Comparison of ENCODE assay signal across 19 cellular contexts in genomic region chr3:193873802-193874201, GRCh38.
"Had no signal": no experiment of that assay in that cellular context is flagged by ENCODE, and none has a peak within 500 bp of the region (broad histone marks: within the 10 kb centered on the region; RNA-seq: fewer than 3 reads in every experiment).

No MANE protein-coding gene starts in this region.

- H3K4me3 Mint-ChIP-seq: activated CD4-positive, alpha-beta memory T cell treated with anti-CD3 and anti-CD28 coated beads for 36 hours; activated naive CD8-positive, alpha-beta T cell treated with anti-CD3 and anti-CD28 coated beads for 36 hours; immature natural killer cell; natural killer cell treated with Interleukin-12 subunit alpha and Interleukin-12 subunit beta and Interleukin-15 and Interleukin-18, amount 100 ng/mL, for 72 hours; T-helper 17 cell had no signal

- H3K36me3 ChIP-seq: cardiac muscle cell, lower lobe of right lung, pancreas, thyroid gland had no signal

- H3K4me1 Mint-ChIP-seq: immature natural killer cell, T-helper 17 cell had no signal

- DNase-seq: activated CD4-positive, alpha-beta memory T cell treated with anti-CD3 and anti-CD28 coated beads for 36 hours; activated CD4-positive, alpha-beta T cell treated with anti-CD3 and anti-CD28 coated beads for 48 hours; activated naive CD4-positive, alpha-beta T cell treated with Interleukin-2 at 50 U/mL for 16 hours; activated naive CD8-positive, alpha-beta T cell treated with anti-CD3 and anti-CD28 coated beads for 36 hours; activated T-cell treated with anti-CD3 and anti-CD28 coated beads, Interleukin-2, amount 50 U/mL, for 48 hours; cortex of kidney; foreskin melanocyte; immature natural killer cell; lower lobe of right lung; pancreas; right cardiac atrium; stimulated activated CD4-positive, alpha-beta T cell treated with anti-CD3 and anti-CD28 coated beads, Interleukin-12 subunit alpha, Interleukin-12 subunit beta, amount 100 ng/mL, for 4 hours; stimulated activated CD4-positive, alpha-beta T cell treated with anti-CD3 and anti-CD28 coated beads, Interleukin-4, amount 100 ng/mL, for 4 hours; stimulated activated naive CD8-positive, alpha-beta T cell treated with anti-CD3 and anti-CD28 coated beads, Interleukin-15, Interleukin-2, amounts not matched to agents 100 U/mL and 50 U/mL, for 24 hours; substantia nigra; T-helper 17 cell; thyroid gland had no signal

- ATAC-seq: lower lobe of right lung; natural killer cell treated with Interleukin-12 subunit alpha and Interleukin-12 subunit beta and Interleukin-15 and Interleukin-18, amount 100 ng/mL, for 72 hours; pancreas; right cardiac atrium; stimulated activated naive CD8-positive, alpha-beta T cell treated with anti-CD3 and anti-CD28 coated beads, Interleukin-15, Interleukin-2, amounts not matched to agents 100 U/mL and 50 U/mL, for 24 hours; T-helper 17 cell had no signal

- H3K9me3 ChIP-seq: lower lobe of right lung, pancreas, thyroid gland had no signal

- H3K36me3 Mint-ChIP-seq: activated CD4-positive, alpha-beta memory T cell treated with anti-CD3 and anti-CD28 coated beads for 36 hours; activated naive CD8-positive, alpha-beta T cell treated with anti-CD3 and anti-CD28 coated beads for 36 hours; immature natural killer cell; natural killer cell treated with Interleukin-12 subunit alpha and Interleukin-12 subunit beta and Interleukin-15 and Interleukin-18, amount 100 ng/mL, for 72 hours had no signal

- H3K27ac Mint-ChIP-seq: activated CD4-positive, alpha-beta memory T cell treated with anti-CD3 and anti-CD28 coated beads for 36 hours; activated naive CD8-positive, alpha-beta T cell treated with anti-CD3 and anti-CD28 coated beads for 36 hours; immature natural killer cell; natural killer cell treated with Interleukin-12 subunit alpha and Interleukin-12 subunit beta and Interleukin-15 and Interleukin-18, amount 100 ng/mL, for 72 hours; T-helper 17 cell had no signal

- H3K27ac ChIP-seq: cardiac muscle cell, lower lobe of right lung, thyroid gland had no signal

- H3K4me3 ChIP-seq: cardiac muscle cell, lower lobe of right lung, pancreas, thyroid gland had no signal

- H3K9me3 Mint-ChIP-seq: activated CD4-positive, alpha-beta memory T cell treated with anti-CD3 and anti-CD28 coated beads for 36 hours; activated naive CD8-positive, alpha-beta T cell treated with anti-CD3 and anti-CD28 coated beads for 36 hours; immature natural killer cell; natural killer cell treated with Interleukin-12 subunit alpha and Interleukin-12 subunit beta and Interleukin-15 and Interleukin-18, amount 100 ng/mL, for 72 hours had no signal

- H3K27me3 ChIP-seq: pancreas, thyroid gland had no signal
